In genomic region chrX:53317365-53318069, GRCh38 we compare ENCODE assay signal across 8 cellular contexts. TPM values are rescaled to one million over a fixed set of nuclear protein-coding genes. Genes with fewer than 3 reads are reported as not detected.
A peak's percentile ranks its signal among the peaks of the same experiment; 100 is the strongest.
DNase-seq lines count a peak whose midpoint lies in the region; TF ChIP-seq lines count a peak whose summit lies in the region.

No MANE protein-coding gene starts in this region.

- H3K27ac ChIP-seq in A673 (ENCODE audit: low read depth, low read length, poor library complexity, severe bottlenecking) (no peak overlapping the region), SJSA1 (no peak overlapping the region)

- BruUV-seq in A673 (replicated peaks; lab: Mats Ljungman, UMichigan), result no TSS peak

- H3K27me3 ChIP-seq in A673 (replicated peaks; ENCODE audit: insufficient read depth, low read depth, low read length, poor library complexity), result peaks cover 45% of the 10 kb centered on the region
- peaks cover 29% of the 10 kb centered on the region for H3K27me3 ChIP-seq in SJSA1 (replicated peaks)

- H3K4me1 ChIP-seq in A673 (ENCODE audit: insufficient read depth, low read length, poor library complexity, severe bottlenecking) (peaks cover 15% of the 10 kb centered on the region), SJSA1 (replicated peaks) (peaks cover 14% of the 10 kb centered on the region)

- H3K36me3 ChIP-seq in A673 (ENCODE audit: insufficient read depth, low read length, poor library complexity, severe bottlenecking) (no peaks in the 10 kb centered on the region), SJSA1 (no peaks in the 10 kb centered on the region)

- CTCF ChIA-PET in A673 (lab: Charles Lee), result interaction anchor here (0.5 to 2.7 kb wide), 11 partner anchors 8 to 1011 kb away, joined by 3 to 17 read pairs (median 5); partner anchors contain the start of genes RIBC1 and SMC1A

- in situ Hi-C loops in GM13977 (cut with MboI; ENCODE audit: low pct_unique_long_range_greater_than_20kb, low sequenced_read_pairs, unreplicated experiment), result loop anchor here (10.0 kb wide), 1 partner anchor 127 kb away; no protein-coding TSS in a partner anchor

- H3K4me3 ChIP-seq in A673 (ENCODE audit: low read depth, low read length, poor library complexity, severe bottlenecking) (no peak overlapping the region), SJSA1 (no peak overlapping the region)

- intact Hi-C loops in A673 (cut with micrococcal nuclease; ENCODE audit: unreplicated experiment), result loop anchor here (2.0 to 10.0 kb wide), 4 partner anchors 119 to 1737 kb away; no protein-coding TSS in a partner anchor

- H3K9me3 ChIP-seq in A673 (ENCODE audit: low read depth, low read length, poor library complexity, severe bottlenecking), result no peaks in the 10 kb centered on the region
- H3K9me3 ChIP-seq in SJSA1 (replicated peaks), result no peaks in the 10 kb centered on the region

- peak; percentile 82 for DNase-seq in A673 (ENCODE audit: low spot score)
- DNase-seq in GM13977 (ENCODE audit: low spot score), result peak; percentile 85
- DNase-seq in HPDE6-E6E7 (ENCODE audit: extremely low spot score), result peak; percentile 52
- DNase-seq in SJSA1 (ENCODE audit: low read depth in 1 of 2, low spot score in 2 of 2), result peak; percentile 44 to 57
- DNase-seq in activated naive CD4-positive, alpha-beta T cell treated with Interleukin-2 at 50 U/mL for 16 hours, result peak; percentile 69
- DNase-seq in globus pallidus (ENCODE audit: low spot score), result peak; percentile 47
- DNase-seq in pons (ENCODE audit: low spot score), result peak; percentile 48
- peak; percentile 73 for DNase-seq in ureter (ENCODE audit: low spot score)

- TF ChIP-seq CTCF in A673 (conservative IDR thresholded peaks at IDR 0.05; ENCODE audit: low read depth, low read length) (peak; percentile 93), GM13977 (IDR thresholded peaks at IDR 0.05; ENCODE audit: extremely low read depth, insufficient read depth, missing control alignments) (peak; percentile 88)

- POLR2A ChIA-PET in A673 (lab: Charles Lee; ENCODE audit: low non-redundant PET), result interaction anchor here (0.6 kb wide), 2 partner anchors 762 to 1322 kb away, joined by 3 to 10 read pairs; no protein-coding TSS in a partner anchor

RNA-seq across cellular contexts. Expression of gene IQSEC2, which starts 36.1 kb away (rescaled TPM):
- total RNA-seq in A673 (2021) (8.1 and 8.9 TPM in 2 replicates), ureter (31.7 TPM)
- 4.8 and 5.1 TPM in 2 replicates for total RNA-seq in SJSA1 (2014; rRNA removed; shearing (Covaris generic))
